1 cellular context compared by ENCODE assay signal in the genomic region with DNA sequence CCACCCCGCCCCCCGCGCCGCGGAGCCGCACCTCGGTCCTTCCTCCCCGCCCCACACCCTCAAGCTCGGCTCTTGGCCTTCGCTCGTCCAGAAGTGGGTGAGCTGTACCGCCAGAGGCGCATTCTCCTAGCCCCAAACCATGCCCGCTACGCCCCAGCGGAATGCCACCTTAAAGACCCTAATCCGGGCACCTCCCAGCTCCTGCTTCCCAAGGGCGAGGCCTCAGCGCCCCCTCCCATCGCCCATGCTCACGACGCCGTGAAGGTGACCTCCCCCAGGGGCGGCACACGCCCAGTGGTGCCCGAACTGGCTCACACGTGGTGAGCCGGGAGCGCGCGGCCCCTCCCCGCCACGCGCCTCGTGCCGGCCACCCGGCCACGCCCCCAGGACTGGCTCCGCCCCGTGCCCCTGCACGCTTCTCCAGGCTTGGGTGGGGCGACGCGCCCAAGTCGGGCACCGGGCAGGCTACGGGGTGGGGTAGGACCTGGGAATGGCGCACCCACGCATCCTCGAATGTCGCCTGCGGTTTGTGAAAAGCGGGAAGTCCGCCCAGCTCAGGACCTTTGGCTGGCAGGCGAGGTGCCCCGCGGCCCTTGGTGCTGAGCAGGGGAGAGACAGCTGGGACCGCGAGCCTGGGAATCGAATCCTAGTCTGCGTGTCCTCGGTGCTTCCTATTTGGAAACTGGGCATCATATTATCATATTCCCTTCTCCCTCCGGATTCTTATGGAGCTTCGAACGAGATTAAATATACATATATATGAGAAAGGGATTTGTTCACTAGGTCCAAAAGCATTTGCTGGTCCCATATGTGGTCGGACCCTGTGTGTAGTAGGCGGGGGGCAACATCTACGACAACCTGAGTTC.
TF ChIP-seq lines count a peak whose summit lies in the region.

No MANE protein-coding gene starts in this region.

TF ChIP-seq in H1, 55 proteins besides CTCF, POLR2A, EP300 and RAD21 (continued from another document):
- TF ChIP-seq TCF12 (IDR thresholded peaks at IDR 0.05; ENCODE audit: low read depth, low read length), result no peak
- TF ChIP-seq KDM5A (IDR thresholded peaks at IDR 0.05; ENCODE audit: low read length), result no peak
